Comparison of ENCODE assay signal across 15 cellular contexts in the genomic region with DNA sequence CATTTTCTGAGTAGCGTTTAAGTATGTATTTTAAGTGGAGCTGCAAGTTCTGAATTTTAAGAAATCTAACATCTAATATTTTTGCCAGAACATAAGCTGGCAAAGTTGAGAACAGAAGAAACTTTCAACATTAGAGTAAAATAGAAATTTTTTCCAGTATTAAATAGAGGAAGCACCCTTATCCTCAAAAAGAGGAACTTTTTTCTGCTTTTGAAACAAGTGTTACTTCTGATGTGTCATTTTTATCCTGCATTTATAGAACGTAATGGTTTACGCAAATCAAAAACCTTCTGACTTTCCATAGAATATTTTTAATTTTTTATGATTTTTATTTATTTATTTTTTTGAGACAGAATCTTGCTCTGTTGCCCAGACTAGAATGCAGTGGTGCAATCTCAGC.
"Had no signal": no experiment of that assay in that cellular context is flagged by ENCODE, and none has a peak within 500 bp of the region (broad histone marks: within the 10 kb centered on the region; RNA-seq: fewer than 3 reads in every experiment).

No MANE protein-coding gene starts in this region.

- H3K27me3 ChIP-seq: breast epithelium, dorsolateral prefrontal cortex, transverse colon had no signal

- H3K27ac ChIP-seq: breast epithelium, transverse colon, VCaP had no signal

- ATAC-seq: esophagus mucosa; left cardiac atrium; naive thymus-derived CD8-positive, alpha-beta T cell; right cardiac atrium; stimulated activated naive B cell treated with anti-CD40 and anti-IgM and Interleukin-4, amounts not matched to agents 10 μg/mL and 1 μg/mL and 100 μg/mL, for 72 hours had no signal

- DNase-seq: activated CD4-positive, alpha-beta memory T cell treated with anti-CD3 and anti-CD28 coated beads, Interleukin-2, amount 10 ng/mL, durations not matched to agents 7 days and 5 days; activated naive CD8-positive, alpha-beta T cell treated with anti-CD3 and anti-CD28 coated beads, Interleukin-2, amount 10 ng/mL, durations not matched to agents 7 days and 5 days; anterior cingulate cortex; dorsolateral prefrontal cortex; immature natural killer cell; left cardiac atrium; naive thymus-derived CD8-positive, alpha-beta T cell; right cardiac atrium; stimulated activated naive B cell treated with anti-CD40 and anti-IgM and Interleukin-4, amounts not matched to agents 10 μg/mL and 1 μg/mL and 100 μg/mL, for 72 hours; substantia nigra; transverse colon had no signal

- H3K9me3 ChIP-seq: breast epithelium, transverse colon had no signal

- H3K4me1 ChIP-seq: breast epithelium, transverse colon had no signal

- H3K4me3 ChIP-seq: breast epithelium, dorsolateral prefrontal cortex, smooth muscle cell, transverse colon had no signal
